In genomic region chr16:57801856-57802634, GRCh38 we compare ENCODE assay signal across 8 cellular contexts. TPM values are rescaled to one million over a fixed set of nuclear protein-coding genes. Genes with fewer than 3 reads are reported as not detected.
DNase-seq lines count a peak whose midpoint lies in the region; ATAC-seq and TF ChIP-seq lines count a peak whose summit lies in the region.

KIFC3 (minus strand) TSS chr16:57802491; CDS start chr16:57798243, 4,248 bp downstream.

- H3K36me3 Mint-ChIP-seq in immature natural killer cell: no peaks in the 10 kb centered on the region

- ATAC-seq in activated CD4-positive, CD25-positive, alpha-beta regulatory T cell treated with anti-CD3 and anti-CD28 coated beads, Interleukin-2, amount 50 U/mL, for 24 hours: peak; percentile 52 to 60
- ATAC-seq in HG03095 (IDR thresholded peaks at IDR 0.05; ENCODE audit: unreplicated experiment): no peak
- no peak for ATAC-seq in GM21526 (IDR thresholded peaks at IDR 0.05; ENCODE audit: low FRiP score, unreplicated experiment)

- H3K4me3 Mint-ChIP-seq in immature natural killer cell: peak within 1 kb of the TSS; percentile 93 to 100 (median 96)

- H3K36me3 ChIP-seq in MG63: peaks cover 44% of the 10 kb centered on the region
- H3K36me3 ChIP-seq in skeletal muscle tissue (ENCODE audit: control insufficient read depth in 3 of 3, insufficient read depth in 3 of 3, low read length in 3 of 3): peaks cover 0 to 2% (median 0%) of the 10 kb centered on the region in 3 donors

- no peak for TF ChIP-seq CTCF in cardiac fibroblast (IDR thresholded peaks at IDR 0.05; ENCODE audit: low read depth, low read length)

- H3K9me3 Mint-ChIP-seq in immature natural killer cell: peaks cover 0 to 2% (median 0%) of the 10 kb centered on the region in 6 donors

- H3K9me3 ChIP-seq in MG63 (no peaks in the 10 kb centered on the region), skeletal muscle tissue (ENCODE audit: control insufficient read depth in 3 of 3, low read length in 3 of 3) (no peaks in the 10 kb centered on the region)

- peaks cover 45 to 60% of the 10 kb centered on the region in 2 donors for H3K4me1 Mint-ChIP-seq in immature natural killer cell

- peak within 1 kb of the TSS; percentile 49 for H3K27ac ChIP-seq in skeletal muscle tissue (ENCODE audit: low read depth, low read length)

- H3K27me3 Mint-ChIP-seq in immature natural killer cell (ENCODE audit: low read depth in 3 of 3): peaks cover 6 to 19% (median 12%) of the 10 kb centered on the region in 3 donors

- H3K27me3 ChIP-seq in MG63 (no peaks in the 10 kb centered on the region), skeletal muscle tissue (ENCODE audit: control insufficient read depth in 3 of 3, insufficient read depth in 3 of 3, low read length in 3 of 3) (no peaks in the 10 kb centered on the region)

- peak within 1 kb of the TSS; percentile 59 to 75 (median 74) for H3K9ac ChIP-seq in skeletal muscle tissue (ENCODE audit: low read depth in 1 of 3, low read length in 3 of 3)

- peaks cover 57 to 66% (median 58%) of the 10 kb centered on the region in 3 donors for H3K4me1 ChIP-seq in skeletal muscle tissue (ENCODE audit: control insufficient read depth in 3 of 3, insufficient read depth in 3 of 3, low read length in 3 of 3)

- H3K27ac Mint-ChIP-seq in immature natural killer cell: peak within 1 kb of the TSS; percentile 84 to 99 (median 96)

- H3K4me3 ChIP-seq in MG63 (peak within 1 kb of the TSS; percentile 82), cardiac fibroblast (replicated peaks in 1 of 2; ENCODE audit: low read depth in 2 of 2, low read length in 2 of 2) (peak within 1 kb of the TSS; percentile 67 to 79), skeletal muscle tissue (ENCODE audit: low read length in 3 of 3) (peak within 1 kb of the TSS; percentile 62 to 70 (median 62))

- DNase-seq in ELR (ENCODE audit: low read depth) (peak; percentile 92), MG63 (peak; percentile 97), cardiac fibroblast (ENCODE audit: low read depth in 2 of 2) (peak; percentile 83 to 84), immature natural killer cell (peak; percentile 86 to 90 (median 89))

RNA-seq across cellular contexts. Expression of gene KIFC3, which starts in this region (rescaled TPM):
- total RNA-seq in MG63 (2014; rRNA removed; shearing (Covaris generic); ENCODE audit: low replicate concordance): 196 and 322 TPM in 2 replicates
- 10 to 100 TPM in 2 of 3 donors, 1 to 10 TPM in 1; 5.1 to 13.6 (median 12.2) TPM for polyA plus RNA-seq in immature natural killer cell
- 9.9 TPM for total RNA-seq in skeletal muscle tissue

Comparison
In these comparisons a context has a peak if more than half of its experiments do, and no peak if none do; other contexts are left out.
1. RNA of gene KIFC3 (total RNA-seq): 196 to 322 TPM in MG63; 9.9 TPM in skeletal muscle tissue (single experiment); every median in the first group is over 10 times any median in the second.
2. ATAC-seq: peak in activated CD4-positive, CD25-positive, alpha-beta regulatory T cell treated with anti-CD3 and anti-CD28 coated beads, Interleukin-2, amount 50 U/mL, for 24 hours (2 of 2); none in HG03095 (single experiment) and GM21526 (single experiment).
3. Peak in every context shown above with its lines, with median percentiles within 50 percentile points of each other: DNase-seq and H3K4me3 ChIP-seq.